In the genomic region with DNA sequence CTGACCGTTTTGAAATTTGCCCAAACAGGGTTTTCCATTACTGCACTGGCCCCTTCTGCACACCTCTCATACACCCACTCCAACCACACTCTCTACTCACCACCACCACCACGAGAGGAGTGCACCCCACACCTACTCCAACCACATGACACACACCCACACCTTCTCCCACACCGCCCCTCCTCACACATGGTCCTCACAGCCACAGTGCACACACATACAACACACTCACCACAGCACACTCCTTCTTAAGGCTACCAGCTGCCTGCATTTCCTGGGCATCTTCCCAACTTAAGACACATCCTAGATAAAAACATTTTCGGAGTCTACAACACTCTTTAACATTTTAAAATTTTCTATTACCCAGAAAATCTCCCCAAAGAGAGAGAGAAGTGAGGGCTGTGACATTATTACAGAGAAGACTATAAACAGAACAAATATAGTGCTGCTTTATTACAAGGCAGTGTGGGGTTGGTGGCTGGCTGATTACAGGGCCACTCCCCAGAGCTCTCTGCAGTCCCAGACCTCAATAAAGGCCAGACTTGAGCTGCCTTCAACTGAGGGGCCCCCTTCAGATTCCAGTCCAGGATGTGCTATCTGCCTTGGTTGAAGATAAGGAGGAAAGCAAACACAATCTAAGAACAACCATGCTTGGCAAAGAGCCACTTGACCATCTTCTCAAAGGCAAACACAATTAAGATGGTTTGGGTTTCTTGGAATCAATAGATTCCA, we compare ENCODE assay signal across 10 cellular contexts. TPM values are rescaled to one million over a fixed set of nuclear protein-coding genes. Genes with fewer than 3 reads are reported as not detected.
DNase-seq lines count a peak whose midpoint lies in the region; ATAC-seq and TF ChIP-seq lines count a peak whose summit lies in the region.
"Had no signal": no experiment of that assay in that cellular context is flagged by ENCODE, and none has a peak within 500 bp of the region (broad histone marks: within the 10 kb centered on the region; RNA-seq: fewer than 3 reads in every experiment).

No MANE protein-coding gene starts in this region.

- H3K79me2 ChIP-seq in neural progenitor cell (ENCODE audit: low read depth), result no peaks in the 10 kb centered on the region

- no peak for DNase-seq in Calu3
- peak; percentile 16 for DNase-seq in NCI-H226
- DNase-seq in neural progenitor cell (ENCODE audit: low spot score), result no peak
- no peak for DNase-seq in MG63
- DNase-seq in T1000 (lab: John Stamatoyannopoulos, UW), result no peak
- no peak for DNase-seq in NCI-H524 (lab: John Stamatoyannopoulos, UW)
- DNase-seq: SHP77 treated with DMSO at 0.1 percent for 48 hours had no signal

- H3K27me3 ChIP-seq in neural progenitor cell, result no peaks in the 10 kb centered on the region
- H3K27me3 ChIP-seq in MG63, result no peaks in the 10 kb centered on the region
- H3K27me3 ChIP-seq: neutrophil had no signal

- ATAC-seq in GM21786 (IDR thresholded peaks at IDR 0.05; ENCODE audit: unreplicated experiment), result no peak

- H2AFZ ChIP-seq in neural progenitor cell (replicated peaks), result no peak overlapping the region

- no peaks in the 10 kb centered on the region for H3F3A ChIP-seq in neural progenitor cell (ENCODE audit: low read depth)

- H3K4me2 ChIP-seq in neural progenitor cell, result no peak overlapping the region

- peak overlapping the region; percentile 10 for H3K4me3 Mint-ChIP-seq in Calu3 (ENCODE audit: low read depth, unreplicated experiment)
- no peak overlapping the region for H3K4me3 Mint-ChIP-seq in dendritic cell treated with granulocyte-macrophage colony-stimulating factor and Interleukin-4, amounts not matched to agents 40 ng/mL and 50 ng/mL, for 4 days
- no peak overlapping the region for H3K4me3 Mint-ChIP-seq in neural progenitor cell

- H3K36me3 Mint-ChIP-seq in Calu3 (ENCODE audit: insufficient read depth, unreplicated experiment), result peaks cover 11% of the 10 kb centered on the region
- peaks cover 21% of the 10 kb centered on the region for H3K36me3 Mint-ChIP-seq in dendritic cell treated with granulocyte-macrophage colony-stimulating factor and Interleukin-4, amounts not matched to agents 40 ng/mL and 50 ng/mL, for 4 days (ENCODE audit: low read depth)
- no peaks in the 10 kb centered on the region for H3K36me3 Mint-ChIP-seq in neural progenitor cell

- CTCF ChIA-PET in Calu3 (lab: Charles Lee), result interaction anchor here (0.7 to 1.8 kb wide), 3 partner anchors 20 to 66 kb away, joined by 3 to 7 read pairs (median 4); no protein-coding TSS in a partner anchor

- intact Hi-C loops in Calu3 (cut with micrococcal nuclease; ENCODE audit: unreplicated experiment), result loop anchor here (5.0 kb wide), 3 partner anchors 33 to 112 kb away; no protein-coding TSS in a partner anchor
- intact Hi-C loops in dendritic cell treated with granulocyte-macrophage colony-stimulating factor and Interleukin-4, amounts not matched to agents 40 ng/mL and 50 ng/mL, for 4 days (cut with micrococcal nuclease), result no loop called here

- no TSS peak for BruUV-seq in Calu3 (replicated peaks; lab: Mats Ljungman, UMichigan)

- no peak overlapping the region for H3K27ac ChIP-seq in neural progenitor cell
- H3K27ac ChIP-seq: neutrophil had no signal

- H3K36me3 ChIP-seq in neural progenitor cell (no peaks in the 10 kb centered on the region), MG63 (no peaks in the 10 kb centered on the region)
- H3K36me3 ChIP-seq: neutrophil had no signal

- H3K27ac Mint-ChIP-seq in Calu3 (ENCODE audit: unreplicated experiment) (peak overlapping the region; percentile 28), neural progenitor cell (peak overlapping the region; percentile 17)
- peak overlapping the region; percentile 20 for H3K27ac Mint-ChIP-seq in dendritic cell treated with granulocyte-macrophage colony-stimulating factor and Interleukin-4, amounts not matched to agents 40 ng/mL and 50 ng/mL, for 4 days

- H3K27me3 Mint-ChIP-seq in Calu3 (ENCODE audit: unreplicated experiment), result no peaks in the 10 kb centered on the region
- H3K27me3 Mint-ChIP-seq in dendritic cell treated with granulocyte-macrophage colony-stimulating factor and Interleukin-4, amounts not matched to agents 40 ng/mL and 50 ng/mL, for 4 days, result no peaks in the 10 kb centered on the region
- no peaks in the 10 kb centered on the region for H3K27me3 Mint-ChIP-seq in neural progenitor cell (ENCODE audit: insufficient read depth, low read depth)

- H4K20me1 ChIP-seq in neural progenitor cell (ENCODE audit: low read depth), result peaks cover 17% of the 10 kb centered on the region

- H3K4me1 ChIP-seq in neural progenitor cell, result no peaks in the 10 kb centered on the region

- no peak overlapping the region for H3K9ac ChIP-seq in neural progenitor cell

- H3K9me3 ChIP-seq in neural progenitor cell (ENCODE audit: low read depth), result no peaks in the 10 kb centered on the region
- H3K9me3 ChIP-seq in MG63, result no peaks in the 10 kb centered on the region
- H3K9me3 ChIP-seq: neutrophil had no signal

- TF ChIP-seq CTCF in Calu3 (IDR thresholded peaks at IDR 0.05; ENCODE audit: unreplicated experiment) (no peak), neural progenitor cell (IDR thresholded peaks at IDR 0.05) (no peak)

- peaks cover 65% of the 10 kb centered on the region for H3K4me1 Mint-ChIP-seq in Calu3 (ENCODE audit: low read depth, unreplicated experiment)
- H3K4me1 Mint-ChIP-seq in dendritic cell treated with granulocyte-macrophage colony-stimulating factor and Interleukin-4, amounts not matched to agents 40 ng/mL and 50 ng/mL, for 4 days (ENCODE audit: low read depth), result peaks cover 23% of the 10 kb centered on the region
- peaks cover 11% of the 10 kb centered on the region for H3K4me1 Mint-ChIP-seq in neural progenitor cell

- H3K4me3 ChIP-seq in neural progenitor cell (no peak overlapping the region), MG63 (no peak overlapping the region)

- no peaks in the 10 kb centered on the region for H3K9me3 Mint-ChIP-seq in Calu3 (ENCODE audit: low read depth, unreplicated experiment)
- H3K9me3 Mint-ChIP-seq in dendritic cell treated with granulocyte-macrophage colony-stimulating factor and Interleukin-4, amounts not matched to agents 40 ng/mL and 50 ng/mL, for 4 days, result no peaks in the 10 kb centered on the region
- H3K9me3 Mint-ChIP-seq in neural progenitor cell, result no peaks in the 10 kb centered on the region

RNA-seq across cellular contexts. Expression of a gene that starts 36.1 kb away (rescaled TPM):
- 12.1 and 12.4 TPM in 2 replicates for total RNA-seq in Calu3 (2022)
- 23.9 and 25.5 TPM in 2 replicates for total RNA-seq in neural progenitor cell (ENCODE audit: low replicate concordance)
- 20.9 and 22.6 TPM in 2 replicates for total RNA-seq in MG63 (2014; rRNA removed; shearing (Covaris generic); ENCODE audit: low replicate concordance)

RNA-seq across cellular contexts. Expression of a gene that starts 45.3 kb away (rescaled TPM):
- total RNA-seq in Calu3 (2022), result 4.4 and 6.0 TPM in 2 replicates
- total RNA-seq in neural progenitor cell (ENCODE audit: low replicate concordance), result 0.06 and 1.4 TPM in 2 replicates
- total RNA-seq in MG63 (2014; rRNA removed; shearing (Covaris generic); ENCODE audit: low replicate concordance), result not detected in 2 replicates

RNA-seq across cellular contexts. Expression of a gene that starts 52.2 kb away (rescaled TPM):
- total RNA-seq in Calu3 (2022), result 40.6 and 42.9 TPM in 2 replicates
- 15.8 and 21.8 TPM in 2 replicates for total RNA-seq in neural progenitor cell (ENCODE audit: low replicate concordance)
- total RNA-seq in MG63 (2014; rRNA removed; shearing (Covaris generic); ENCODE audit: low replicate concordance), result 35.2 and 40.6 TPM in 2 replicates

RNA-seq across cellular contexts. Expression of a gene that starts 53.5 kb away (rescaled TPM):
- total RNA-seq in Calu3 (2022) (67.9 and 69.7 TPM in 2 replicates), neural progenitor cell (ENCODE audit: low replicate concordance) (32.9 and 53.5 TPM in 2 replicates)
- 52.2 and 85.4 TPM in 2 replicates for total RNA-seq in MG63 (2014; rRNA removed; shearing (Covaris generic); ENCODE audit: low replicate concordance)
